In genomic region chr12:53008760-53009159, GRCh38 we compare ENCODE assay signal across 8 cellular contexts. TPM values are rescaled to one million over a fixed set of nuclear protein-coding genes. Genes with fewer than 3 reads are reported as not detected.
DNase-seq lines count a peak whose midpoint lies in the region; ATAC-seq and TF ChIP-seq lines count a peak whose summit lies in the region.
"Not testable (repeated sequence)": the region's sequence is repeated elsewhere in the genome, so short reads cannot be mapped to it uniquely, and the experiment has no call there.

No MANE protein-coding gene starts in this region.

- TF ChIP-seq POLR2A in HCT116 (IDR thresholded peaks at IDR 0.05; ENCODE audit: borderline replicate concordance, extremely low read depth, insufficient read depth, insufficient read length): not testable (repeated sequence)

- TF ChIP-seq CTCF in HCT116 (IDR thresholded peaks at IDR 0.05 in 2 of 3, conservative IDR thresholded peaks at IDR 0.05 in 1 of 3; ENCODE audit: borderline replicate concordance in 1 of 3, insufficient read depth in 1 of 3, low read depth in 2 of 3, low read length in 2 of 3); OCI-LY1 (IDR thresholded peaks at IDR 0.05; ENCODE audit: low read length): not testable (repeated sequence)

- H3F3A ChIP-seq in OCI-LY1 (ENCODE audit: insufficient read depth, low read length): not testable (repeated sequence)

- peak overlapping the region in 9 of 10 experiments; percentile 77 to 97 (median 86); a peak in 12 of 20 replicates for H3K4me3 ChIP-seq in BLaER1 treated with 17β-estradiol and CSF1 and Interleukin-3, amounts not matched to agents 10 nM and 100 nM
- peak overlapping the region in 1 of 2 experiments; percentile 98; a peak in 1 of 4 replicates for H3K4me3 ChIP-seq in HCT116 (replicated peaks in 1 of 2; ENCODE audit: low read depth in 1 of 2, low read length in 2 of 2)
- H3K4me3 ChIP-seq in OCI-LY1 (ENCODE audit: low read depth, low read length, poor library complexity, severe bottlenecking): peak overlapping the region; percentile 99
- H3K4me3 ChIP-seq in mucosa of stomach (ENCODE audit: low read length); skeletal muscle satellite cell (ENCODE audit: low read length): not testable (repeated sequence)

- ATAC-seq in HCT116: not testable (repeated sequence)

- H3K27me3 ChIP-seq in BLaER1 treated with 17β-estradiol and CSF1 and Interleukin-3, amounts not matched to agents 10 nM and 100 nM; HCT116 (ENCODE audit: insufficient read depth, low read length); OCI-LY1 (ENCODE audit: insufficient read depth, low read length); mucosa of stomach (ENCODE audit: control insufficient read depth, insufficient read depth, low read length); skeletal muscle satellite cell (ENCODE audit: control insufficient read depth, insufficient read depth, low read length): not testable (repeated sequence)

- not testable (repeated sequence) for DNase-seq in HCT116 (ENCODE audit: low read depth, low spot score); activated CD4-positive, alpha-beta T cell treated with anti-CD3 and anti-CD28 coated beads, Interleukin-2, amount 10 ng/mL, durations not matched to agents 24 days and 14 days; activated naive CD8-positive, alpha-beta T cell treated with anti-CD3 and anti-CD28 coated beads for 36 hours; epithelial cell of prostate (ENCODE audit: low read depth, low spot score)

- peak overlapping the region in 9 of 11 experiments; percentile 55 to 99 (median 94); a peak in 14 of 22 replicates for H3K9ac ChIP-seq in BLaER1 treated with 17β-estradiol and CSF1 and Interleukin-3, amounts not matched to agents 10 nM and 100 nM
- H3K9ac ChIP-seq in HCT116 (ENCODE audit: low read length): peak overlapping the region; percentile 100
- not testable (repeated sequence) for H3K9ac ChIP-seq in OCI-LY1 (ENCODE audit: low read length); skeletal muscle satellite cell (ENCODE audit: low read depth, low read length)
- peak overlapping the region; percentile 19 for H3K9ac ChIP-seq in mucosa of stomach (ENCODE audit: low read length)

- RAD21 ChIA-PET in HCT116 (lab: Charles Lee; ENCODE audit: low non-redundant PET in 1 of 2, low total read pairs in 2 of 2, uncharacterized antibody in 2 of 2, unreplicated experiment in 2 of 2): not testable (repeated sequence)

- intact Hi-C loops in HCT116 (cut with micrococcal nuclease): loop anchor here (5.0 kb wide), 1 partner anchor 39 kb away; no protein-coding TSS in a partner anchor
- intact Hi-C loops in activated CD4-positive, alpha-beta T cell treated with anti-CD3 and anti-CD28 coated beads, Interleukin-2, amount 10 ng/mL, durations not matched to agents 24 days and 14 days (cut with micrococcal nuclease): loop anchor here (5.0 kb wide), 3 partner anchors 444 to 1926 kb away; partner anchors contain the start of genes CSRNP2, NR4A1 and PCBP2

- H3K36me3 ChIP-seq in BLaER1 treated with 17β-estradiol and CSF1 and Interleukin-3, amounts not matched to agents 10 nM and 100 nM: peaks cover 32 to 63% (median 62%) of the 10 kb centered on the region in 11 experiments
- H3K36me3 ChIP-seq in HCT116 (ENCODE audit: control insufficient read depth in 1 of 2, insufficient read depth in 2 of 2, low read length in 2 of 2) (peaks cover 20 to 55% of the 10 kb centered on the region in 2 experiments), OCI-LY1 (ENCODE audit: insufficient read depth, low read length) (peaks cover 62% of the 10 kb centered on the region), skeletal muscle satellite cell (ENCODE audit: insufficient read depth, low read length) (peaks cover 32% of the 10 kb centered on the region)
- H3K36me3 ChIP-seq in mucosa of stomach (ENCODE audit: control insufficient read depth, insufficient read depth, low read length): not testable (repeated sequence)

- H3K4me1 Mint-ChIP-seq in activated CD4-positive, alpha-beta T cell treated with anti-CD3 and anti-CD28 coated beads, Interleukin-2, amount 10 ng/mL, durations not matched to agents 24 days and 14 days: peaks cover 36% of the 10 kb centered on the region
- H3K4me1 Mint-ChIP-seq in activated naive CD8-positive, alpha-beta T cell treated with anti-CD3 and anti-CD28 coated beads for 36 hours: peaks cover 59% of the 10 kb centered on the region

- not testable (repeated sequence) for TF ChIP-seq RAD21 in HCT116 (IDR thresholded peaks at IDR 0.05; ENCODE audit: low read depth)

- H3K4me2 ChIP-seq in BLaER1 treated with 17β-estradiol and CSF1 and Interleukin-3, amounts not matched to agents 10 nM and 100 nM: peak overlapping the region; percentile 86 to 99 (median 93)
- H3K4me2 ChIP-seq in HCT116 (ENCODE audit: low read length) (peak overlapping the region; percentile 88), OCI-LY1 (ENCODE audit: low read length) (peak overlapping the region; percentile 83), skeletal muscle satellite cell (ENCODE audit: low read length) (peak overlapping the region; percentile 86)

- POLR2A ChIA-PET in HCT116 (lab: Charles Lee): interaction anchor here (2.0 kb wide), 1 partner anchor 104 kb away, joined by 5 read pairs; the partner anchor contains the start of gene KRT8

- not testable (repeated sequence) for BruUV-seq in HCT116 (replicated peaks; lab: Mats Ljungman, UMichigan)

- H3K4me3 Mint-ChIP-seq in activated CD4-positive, alpha-beta T cell treated with anti-CD3 and anti-CD28 coated beads, Interleukin-2, amount 10 ng/mL, durations not matched to agents 24 days and 14 days: peak overlapping the region; percentile 92
- H3K4me3 Mint-ChIP-seq in activated naive CD8-positive, alpha-beta T cell treated with anti-CD3 and anti-CD28 coated beads for 36 hours: peak overlapping the region; percentile 99

- not testable (repeated sequence) for H3K9me2 ChIP-seq in HCT116 (ENCODE audit: insufficient read depth); OCI-LY1 (ENCODE audit: low read depth, low read length)

- H3K36me3 Mint-ChIP-seq in activated CD4-positive, alpha-beta T cell treated with anti-CD3 and anti-CD28 coated beads, Interleukin-2, amount 10 ng/mL, durations not matched to agents 24 days and 14 days (ENCODE audit: low read depth): peaks cover 44% of the 10 kb centered on the region
- peaks cover 65% of the 10 kb centered on the region for H3K36me3 Mint-ChIP-seq in activated naive CD8-positive, alpha-beta T cell treated with anti-CD3 and anti-CD28 coated beads for 36 hours

- not testable (repeated sequence) for H3K27me3 Mint-ChIP-seq in activated CD4-positive, alpha-beta T cell treated with anti-CD3 and anti-CD28 coated beads, Interleukin-2, amount 10 ng/mL, durations not matched to agents 24 days and 14 days; activated naive CD8-positive, alpha-beta T cell treated with anti-CD3 and anti-CD28 coated beads for 36 hours

- peak overlapping the region; percentile 80 for H3K27ac Mint-ChIP-seq in activated CD4-positive, alpha-beta T cell treated with anti-CD3 and anti-CD28 coated beads, Interleukin-2, amount 10 ng/mL, durations not matched to agents 24 days and 14 days
- H3K27ac Mint-ChIP-seq in activated naive CD8-positive, alpha-beta T cell treated with anti-CD3 and anti-CD28 coated beads for 36 hours: peak overlapping the region; percentile 100

- H3K79me2 ChIP-seq in HCT116 (ENCODE audit: insufficient read depth, low read length) (peaks cover 85% of the 10 kb centered on the region), OCI-LY1 (ENCODE audit: insufficient read depth, low read length) (peaks cover 74% of the 10 kb centered on the region)

- peaks cover 58 to 69% (median 66%) of the 10 kb centered on the region in 11 experiments for H4K20me1 ChIP-seq in BLaER1 treated with 17β-estradiol and CSF1 and Interleukin-3, amounts not matched to agents 10 nM and 100 nM
- H4K20me1 ChIP-seq in HCT116 (ENCODE audit: insufficient read depth): peaks cover 33% of the 10 kb centered on the region; the same call in 1 of the 2 replicates
- H4K20me1 ChIP-seq in OCI-LY1 (ENCODE audit: insufficient read depth, low read length): not testable (repeated sequence)

- H3K4me1 ChIP-seq in BLaER1 treated with 17β-estradiol and CSF1 and Interleukin-3, amounts not matched to agents 10 nM and 100 nM: peaks cover 38 to 59% (median 43%) of the 10 kb centered on the region in 10 experiments
- peaks cover 18 to 45% of the 10 kb centered on the region in 2 experiments for H3K4me1 ChIP-seq in HCT116 (ENCODE audit: control insufficient read depth in 1 of 2, insufficient read depth in 2 of 2, low read length in 2 of 2)
- H3K4me1 ChIP-seq in OCI-LY1 (ENCODE audit: insufficient read depth, low read length, severe bottlenecking): peaks cover 52% of the 10 kb centered on the region
- peaks cover 26% of the 10 kb centered on the region for H3K4me1 ChIP-seq in mucosa of stomach (ENCODE audit: control insufficient read depth, insufficient read depth, low read length)
- peaks cover 30% of the 10 kb centered on the region for H3K4me1 ChIP-seq in skeletal muscle satellite cell (ENCODE audit: control insufficient read depth, insufficient read depth, low read length)

- not testable (repeated sequence) for H2AFZ ChIP-seq in HCT116 (ENCODE audit: low read depth, low read length, poor library complexity, severe bottlenecking); OCI-LY1 (ENCODE audit: low read length)

- CTCF ChIA-PET in HCT116 (lab: Charles Lee): interaction anchor here (1.0 kb wide), 1 partner anchor 39 kb away, joined by 3 read pairs; no protein-coding TSS in a partner anchor

- H3K27ac ChIP-seq in BLaER1 treated with 17β-estradiol and CSF1 and Interleukin-3, amounts not matched to agents 10 nM and 100 nM: peak overlapping the region in 6 of 11 experiments; percentile 13 to 100 (median 94); a peak in 8 of 22 replicates
- H3K27ac ChIP-seq in HCT116 (ENCODE audit: low read depth, low read length) (peak overlapping the region; percentile 98; the same call in 1 of the 2 replicates), epithelial cell of prostate (peak overlapping the region; percentile 96)
- not testable (repeated sequence) for H3K27ac ChIP-seq in OCI-LY1 (ENCODE audit: low read depth, low read length, poor library complexity, severe bottlenecking)

- H3K9me3 ChIP-seq in BLaER1 treated with 17β-estradiol and CSF1 and Interleukin-3, amounts not matched to agents 10 nM and 100 nM (replicated peaks in 1 of 11); HCT116 (ENCODE audit: control insufficient read depth in 1 of 2, insufficient read depth in 1 of 2, low read depth in 1 of 2, low read length in 2 of 2); OCI-LY1 (ENCODE audit: low read length); mucosa of stomach (ENCODE audit: control insufficient read depth, low read length); skeletal muscle satellite cell (replicated peaks; ENCODE audit: low read length): not testable (repeated sequence)

- not testable (repeated sequence) for H3K9me3 Mint-ChIP-seq in activated CD4-positive, alpha-beta T cell treated with anti-CD3 and anti-CD28 coated beads, Interleukin-2, amount 10 ng/mL, durations not matched to agents 24 days and 14 days; activated naive CD8-positive, alpha-beta T cell treated with anti-CD3 and anti-CD28 coated beads for 36 hours

RNA-seq across cellular contexts. Expression of gene EIF4B, which starts 2.5 kb away (rescaled TPM):
- total RNA-seq in HCT116 (2021; ENCODE audit: unreplicated experiment): 809 TPM
- polyA plus RNA-seq in HCT116 (2012): 589 and 640 TPM in 2 replicates
- 500 and 521 TPM in 2 replicates for total RNA-seq in activated CD4-positive, alpha-beta T cell treated with anti-CD3 and anti-CD28 coated beads, Interleukin-2, amount 10 ng/mL, durations not matched to agents 24 days and 14 days
- 100 to 1,000 TPM; 704 to 720 TPM for total RNA-seq in activated naive CD8-positive, alpha-beta T cell treated with anti-CD3 and anti-CD28 coated beads for 36 hours
- total RNA-seq in skeletal muscle satellite cell (2012; rRNA removed): 788 and 899 TPM in 2 replicates

RNA-seq across cellular contexts. Expression of gene TNS2, which starts 41.1 kb away (rescaled TPM):
- total RNA-seq in HCT116 (2021; ENCODE audit: unreplicated experiment): 25.7 TPM
- polyA plus RNA-seq in HCT116 (2012): 16.3 and 17.3 TPM in 2 replicates
- total RNA-seq in activated CD4-positive, alpha-beta T cell treated with anti-CD3 and anti-CD28 coated beads, Interleukin-2, amount 10 ng/mL, durations not matched to agents 24 days and 14 days: 1.8 and 2.3 TPM in 2 replicates
- total RNA-seq in activated naive CD8-positive, alpha-beta T cell treated with anti-CD3 and anti-CD28 coated beads for 36 hours: 1 to 10 TPM; 1.5 to 2.6 TPM
- 67.9 and 70.8 TPM in 2 replicates for total RNA-seq in skeletal muscle satellite cell (2012; rRNA removed)

RNA-seq across cellular contexts. Expression of gene KRT18, which starts 59.8 kb away (rescaled TPM):
- 1,229 TPM for total RNA-seq in HCT116 (2021; ENCODE audit: unreplicated experiment)
- polyA plus RNA-seq in HCT116 (2012): 1,596 and 1,648 TPM in 2 replicates
- total RNA-seq in activated CD4-positive, alpha-beta T cell treated with anti-CD3 and anti-CD28 coated beads, Interleukin-2, amount 10 ng/mL, durations not matched to agents 24 days and 14 days: 2.4 and 2.7 TPM in 2 replicates
- total RNA-seq in activated naive CD8-positive, alpha-beta T cell treated with anti-CD3 and anti-CD28 coated beads for 36 hours: 1 to 10 TPM; 7.3 to 7.6 TPM
- 2.0 and 4.1 TPM in 2 replicates for total RNA-seq in skeletal muscle satellite cell (2012; rRNA removed)

Comparison
In these comparisons a context has a peak if more than half of its experiments do, and no peak if none do; other contexts are left out.
1. RNA of gene KRT18, which starts 59.8 kb away (total RNA-seq): 1,229 TPM in HCT116 (single experiment); 7.3 to 7.6 TPM in activated naive CD8-positive, alpha-beta T cell treated with anti-CD3 and anti-CD28 coated beads for 36 hours and 2.4 to 2.7 TPM in activated CD4-positive, alpha-beta T cell treated with anti-CD3 and anti-CD28 coated beads, Interleukin-2, amount 10 ng/mL, durations not matched to agents 24 days and 14 days; every median in the first group is over 100 times any median in the second.
2. Peak in every context shown above with its lines, with median percentiles within 50 percentile points of each other: H3K4me2 ChIP-seq.